ENCODE assay signal across 10 cellular contexts in the genomic region with DNA sequence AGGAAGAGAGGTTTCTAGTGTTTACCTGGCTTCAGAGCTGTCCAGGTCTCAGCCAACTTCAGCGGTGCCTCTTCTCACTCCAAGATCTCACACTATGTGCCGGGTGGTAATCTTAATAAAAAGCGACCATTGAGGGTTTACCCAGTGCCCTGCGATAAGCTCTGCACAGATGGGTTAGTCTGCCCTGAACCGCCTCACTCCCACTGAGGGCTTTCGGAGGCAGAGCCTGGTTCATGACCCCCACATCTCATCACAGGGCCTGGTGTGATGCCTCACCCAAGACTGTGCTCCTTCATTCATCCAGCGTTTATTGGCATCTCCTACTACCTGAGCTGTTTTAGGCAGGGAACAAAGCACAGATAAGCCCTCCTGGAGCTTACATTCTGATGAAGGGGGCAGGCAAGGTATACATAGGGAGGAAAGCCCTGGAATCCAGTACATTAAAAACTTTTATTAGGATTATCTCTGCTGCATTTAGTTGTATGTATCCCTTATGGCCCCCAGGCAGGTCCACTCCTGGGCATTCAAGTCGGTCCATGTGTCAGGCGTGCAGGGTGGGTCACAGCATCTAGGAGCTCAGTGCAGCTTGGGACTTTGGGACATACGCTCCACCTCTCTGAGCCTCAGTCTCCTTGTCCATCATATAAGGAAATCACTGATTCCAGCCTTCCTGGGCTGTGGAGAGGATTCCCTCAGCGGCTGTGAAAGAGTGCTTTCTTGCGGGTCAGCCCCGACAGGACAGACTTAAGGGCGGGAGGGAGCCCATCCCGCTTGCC. TPM values are rescaled to one million over a fixed set of nuclear protein-coding genes. Genes with fewer than 3 reads are reported as not detected.
DNase-seq lines count a peak whose midpoint lies in the region; ATAC-seq and TF ChIP-seq lines count a peak whose summit lies in the region.
"Had no signal": no experiment of that assay in that cellular context is flagged by ENCODE, and none has a peak within 500 bp of the region (broad histone marks: within the 10 kb centered on the region; RNA-seq: fewer than 3 reads in every experiment).

No MANE protein-coding gene starts in this region.

- H3T11ph ChIP-seq in H9 (ENCODE audit: low read length), result no peak overlapping the region

- H3K4me2 ChIP-seq in H9 (ENCODE audit: insufficient read depth, insufficient read length, low read length), result peak overlapping the region; percentile 79

- intact Hi-C loops in left lung (cut with DNase I), result no loop called here
- intact Hi-C loops in spleen (cut with DNase I; ENCODE audit: low total_unique reads), result no loop called here

- no peaks in the 10 kb centered on the region for H3K9me3 Mint-ChIP-seq in H9
- peaks cover 0 to 6% (median 0%) of the 10 kb centered on the region in 5 experiments for H3K9me3 Mint-ChIP-seq in brain
- H3K9me3 Mint-ChIP-seq: natural killer cell treated with Interleukin-12 subunit alpha and Interleukin-12 subunit beta and Interleukin-15 and Interleukin-18, amount 100 ng/mL, for 72 hours had no signal

- H3K27ac Mint-ChIP-seq in H9 (no peak overlapping the region), brain (peak overlapping the region in 2 of 5 experiments; percentile 77 to 79)
- H3K27ac Mint-ChIP-seq: natural killer cell treated with Interleukin-12 subunit alpha and Interleukin-12 subunit beta and Interleukin-15 and Interleukin-18, amount 100 ng/mL, for 72 hours had no signal

- H3K4me3 Mint-ChIP-seq in H9, result peak overlapping the region; percentile 60 to 81
- H3K4me3 Mint-ChIP-seq in brain, result peak overlapping the region; percentile 66 to 91 (median 84)
- H3K4me3 Mint-ChIP-seq: natural killer cell treated with Interleukin-12 subunit alpha and Interleukin-12 subunit beta and Interleukin-15 and Interleukin-18, amount 100 ng/mL, for 72 hours had no signal

- no peak for ATAC-seq in left lung
- ATAC-seq in GM19035 (IDR thresholded peaks at IDR 0.05; ENCODE audit: unreplicated experiment), result no peak
- no peak for ATAC-seq in HG03139 (IDR thresholded peaks at IDR 0.05; ENCODE audit: unreplicated experiment)

- no peaks in the 10 kb centered on the region for H4K20me1 ChIP-seq in H9 (ENCODE audit: control insufficient read depth, insufficient read depth, insufficient read length)

- H4K5ac ChIP-seq in H9 (ENCODE audit: insufficient read length, low read depth, low read length), result no peak overlapping the region

- no peak overlapping the region for H4K91ac ChIP-seq in H9 (ENCODE audit: insufficient read length, low read depth, low read length)

- no peak for TF ChIP-seq POLR2A in spleen (IDR thresholded peaks at IDR 0.05)

- H2BK20ac ChIP-seq in H9 (ENCODE audit: low read depth, low read length, poor library complexity, severe bottlenecking), result no peak overlapping the region

- H3K36me3 Mint-ChIP-seq in H9 (ENCODE audit: insufficient read depth in 1 of 3, low read depth in 3 of 3), result no peaks in the 10 kb centered on the region
- peaks cover 4% of the 10 kb centered on the region for H3K36me3 Mint-ChIP-seq in brain
- H3K36me3 Mint-ChIP-seq: natural killer cell treated with Interleukin-12 subunit alpha and Interleukin-12 subunit beta and Interleukin-15 and Interleukin-18, amount 100 ng/mL, for 72 hours had no signal

- H3K79me2 ChIP-seq in H9 (ENCODE audit: insufficient read depth, low read length), result no peaks in the 10 kb centered on the region

- no peak overlapping the region for H2BK120ac ChIP-seq in H9 (ENCODE audit: low read depth, low read length, poor library complexity, severe bottlenecking)

- H3K4ac ChIP-seq in H9 (ENCODE audit: low read depth, low read length), result no peak overlapping the region

- no peaks in the 10 kb centered on the region for H3K36me3 ChIP-seq in left lung
- H3K36me3 ChIP-seq in spleen, result no peaks in the 10 kb centered on the region

- H3K27me3 Mint-ChIP-seq in H9 (ENCODE audit: low read depth) (peaks cover 87% of the 10 kb centered on the region), brain (peaks cover 84% of the 10 kb centered on the region)

- no peak overlapping the region for H4K8ac ChIP-seq in H9 (replicated peaks; ENCODE audit: insufficient read length, low read depth, low read length)

- no peak overlapping the region for H3K23ac ChIP-seq in H9 (ENCODE audit: insufficient read length, low read depth, low read length)

- TF ChIP-seq CTCF in H9 (conservative IDR thresholded peaks at IDR 0.05), result no peak
- no peak for TF ChIP-seq CTCF in brain (conservative IDR thresholded peaks at IDR 0.05)
- TF ChIP-seq CTCF in left lung (IDR thresholded peaks at IDR 0.05), result no peak
- no peak for TF ChIP-seq CTCF in spleen (IDR thresholded peaks at IDR 0.05 in 8 of 11, conservative IDR thresholded peaks at IDR 0.05 in 3 of 11)

- H2AK5ac ChIP-seq in H9 (ENCODE audit: insufficient read length, low read length), result no peak overlapping the region

- peaks cover 35% of the 10 kb centered on the region for H3K27me3 ChIP-seq in H9 (ENCODE audit: insufficient read depth, low read length)
- H3K27me3 ChIP-seq in left lung, result peaks cover 26 to 59% of the 10 kb centered on the region in 2 donors
- H3K27me3 ChIP-seq in spleen (replicated peaks in 1 of 7), result peaks cover 3 to 67% (median 39%) of the 10 kb centered on the region in 7 donors

- H3K4me1 ChIP-seq in H9 (ENCODE audit: insufficient read depth, low read length), result peaks cover 6% of the 10 kb centered on the region
- peaks cover 2 to 18% of the 10 kb centered on the region in 2 donors for H3K4me1 ChIP-seq in left lung
- H3K4me1 ChIP-seq in spleen, result peaks cover 8 to 24% (median 17%) of the 10 kb centered on the region in 6 donors

- no CpG with 5 or more reads among the region's 15 CpGs for WGBS in H9 (ENCODE audit: extremely low coverage, insufficient read length, low lambda C conversion rate)
- 63 to 94% (median 66%) methylated on average over 10 to 15 of the region's 15 CpGs for WGBS in spleen, 5 donors

- H3K56ac ChIP-seq in H9 (ENCODE audit: insufficient read length, low read depth, low read length), result no peak overlapping the region

- no peak overlapping the region for H2BK15ac ChIP-seq in H9 (ENCODE audit: low read depth, low read length)

- H2AFZ ChIP-seq in H9 (ENCODE audit: low read length), result no peak overlapping the region

- H3K79me1 ChIP-seq in H9 (ENCODE audit: insufficient read depth, low read depth, low read length, poor library complexity, severe bottlenecking), result no peaks in the 10 kb centered on the region

- peak overlapping the region; percentile 27; the same call in 1 of the 2 replicates for H3K14ac ChIP-seq in H9 (ENCODE audit: insufficient read depth, low read length)

- DNase-seq in H9 (no peak), left lung (no peak), spleen (no peak), SIG-M5 (lab: John Stamatoyannopoulos, UW) (no peak), RPMI8226 (no peak)
- DNase-seq: Karpas-422 had no signal

- no peak overlapping the region for H2BK5ac ChIP-seq in H9 (ENCODE audit: insufficient read length, low read length)

- H3K9ac ChIP-seq in H9 (ENCODE audit: extremely low read depth, insufficient read length, low read length), result no peak overlapping the region

- peaks cover 7% of the 10 kb centered on the region for H3K23me2 ChIP-seq in H9 (ENCODE audit: insufficient read length, low read depth, low read length, poor library complexity, severe bottlenecking)

- no peaks in the 10 kb centered on the region for H3K9me3 ChIP-seq in H9 (ENCODE audit: control insufficient read depth, low read depth, low read length)
- no peaks in the 10 kb centered on the region for H3K9me3 ChIP-seq in left lung
- H3K9me3 ChIP-seq in spleen, result no peaks in the 10 kb centered on the region

- H3K27ac ChIP-seq in H9 (ENCODE audit: insufficient read length, low read depth, low read length) (no peak overlapping the region), left lung (no peak overlapping the region), spleen (no peak overlapping the region)

- H3K18ac ChIP-seq in H9 (ENCODE audit: insufficient read length, low read depth, low read length), result no peak overlapping the region

- H3K4me1 Mint-ChIP-seq in H9, result peaks cover 23 to 31% of the 10 kb centered on the region in 2 experiments
- peaks cover 16% of the 10 kb centered on the region for H3K4me1 Mint-ChIP-seq in brain

- H2BK12ac ChIP-seq in H9 (ENCODE audit: insufficient read length, low read depth, low read length), result no peak overlapping the region

- H3K4me3 ChIP-seq in left lung (peak overlapping the region; percentile 34 to 40), spleen (peak overlapping the region in 6 of 8 donors; percentile 29 to 54 (median 35))

RNA-seq across cellular contexts. Expression of a gene that starts 0.6 kb away (rescaled TPM):
- total RNA-seq in H9 (2021) (0.15 TPM in 1 of 2 replicates, not detected in the other), left lung (10 to 100 TPM; 42.7 to 58.4 TPM), spleen (1 to 10 TPM in 6 of 7 donors, under 1 TPM in 1; 0.94 to 9.3 (median 3.2) TPM)
- polyA plus RNA-seq in brain (ENCODE audit: insufficient read depth, low read depth, low replicate concordance) (1.1 TPM), spleen (1 to 10 TPM in 2 of 3 donors, under 1 TPM in 1; 0.33 to 1.2 (median 1.1) TPM)

Comparison
In these comparisons a context has a peak if more than half of its experiments do, and no peak if none do; other contexts are left out.
1. RNA of a gene that starts 0.6 kb away (total RNA-seq): 42.7 to 58.4 TPM in left lung; 0.94 to 9.3 TPM in spleen and 0.15 TPM in H9; every median in the first group is over 4 times any median in the second.